Comparison of ENCODE assay signal across 12 cellular contexts in the genomic region with DNA sequence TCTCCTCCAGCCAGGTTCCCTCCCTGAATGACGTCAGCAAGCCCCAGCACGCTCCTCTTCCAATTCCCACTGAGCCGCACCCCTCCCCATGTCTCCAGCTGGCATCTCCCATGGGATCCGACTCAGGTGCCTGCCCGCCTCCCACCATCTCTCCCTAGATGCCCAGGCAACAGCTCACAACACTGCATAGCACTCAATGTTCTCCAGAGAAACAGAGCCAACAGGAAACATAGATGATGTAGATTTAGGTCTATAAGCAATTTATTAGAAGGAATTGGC.
"Had no signal": no experiment of that assay in that cellular context is flagged by ENCODE, and none has a peak within 500 bp of the region (broad histone marks: within the 10 kb centered on the region; RNA-seq: fewer than 3 reads in every experiment).

No MANE protein-coding gene starts in this region.

- DNase-seq: activated CD4-positive, alpha-beta T cell treated with anti-CD3 and anti-CD28 coated beads for 48 hours; activated naive CD4-positive, alpha-beta T cell treated with anti-CD3 and anti-CD28 coated beads, Interleukin-2, amount 10 ng/mL, durations not matched to agents 7 days and 5 days; colonic mucosa; effector memory CD4-positive, alpha-beta T cell; stimulated activated CD4-positive, alpha-beta T cell treated with anti-CD3 and anti-CD28 coated beads, Interleukin-4, amount 100 ng/mL, for 24 hours; thyroid gland had no signal

- H3K36me3 ChIP-seq: colonic mucosa, gastroesophageal sphincter, left lung, thyroid gland, vagina had no signal

- H3K9me3 ChIP-seq: colonic mucosa, thyroid gland, vagina had no signal

- H3K4me1 ChIP-seq: colonic mucosa, gastroesophageal sphincter, left lung, thyroid gland, vagina had no signal

- H3K4me3 ChIP-seq: colonic mucosa, gastroesophageal sphincter, left lung, thyroid gland, vagina had no signal

- ATAC-seq: activated CD8-positive, alpha-beta T cell treated with anti-CD3 and anti-CD28 coated beads, Interleukin-2, amount 10 ng/mL, durations not matched to agents 7 days and 5 days; activated T-helper 17 cell treated with anti-CD3 and anti-CD28 coated beads, Interleukin-2, amount 50 U/mL, for 72 hours; gastroesophageal sphincter; left lung; WTC11 had no signal

- H3K27me3 ChIP-seq: colonic mucosa, thyroid gland, vagina had no signal
